2 cellular contexts compared by ENCODE assay signal in genomic region chr7:21532487-21532886, GRCh38. TPM values are rescaled to one million over a fixed set of nuclear protein-coding genes. Genes with fewer than 3 reads are reported as not detected.
"Had no signal": no experiment of that assay in that cellular context is flagged by ENCODE, and none has a peak within 500 bp of the region (broad histone marks: within the 10 kb centered on the region; RNA-seq: fewer than 3 reads in every experiment).

No MANE protein-coding gene starts in this region.

RNA-seq across cellular contexts. Expression of gene DNAH11, which starts 10.4 kb away (rescaled TPM):
- total RNA-seq: activated B cell treated with CpG ODN at 0.5 μM for 24 hours; activated CD8-positive, alpha-beta memory T cell treated with anti-CD3 and anti-CD28 coated beads for 36 hours had no signal
